In the genomic region with DNA sequence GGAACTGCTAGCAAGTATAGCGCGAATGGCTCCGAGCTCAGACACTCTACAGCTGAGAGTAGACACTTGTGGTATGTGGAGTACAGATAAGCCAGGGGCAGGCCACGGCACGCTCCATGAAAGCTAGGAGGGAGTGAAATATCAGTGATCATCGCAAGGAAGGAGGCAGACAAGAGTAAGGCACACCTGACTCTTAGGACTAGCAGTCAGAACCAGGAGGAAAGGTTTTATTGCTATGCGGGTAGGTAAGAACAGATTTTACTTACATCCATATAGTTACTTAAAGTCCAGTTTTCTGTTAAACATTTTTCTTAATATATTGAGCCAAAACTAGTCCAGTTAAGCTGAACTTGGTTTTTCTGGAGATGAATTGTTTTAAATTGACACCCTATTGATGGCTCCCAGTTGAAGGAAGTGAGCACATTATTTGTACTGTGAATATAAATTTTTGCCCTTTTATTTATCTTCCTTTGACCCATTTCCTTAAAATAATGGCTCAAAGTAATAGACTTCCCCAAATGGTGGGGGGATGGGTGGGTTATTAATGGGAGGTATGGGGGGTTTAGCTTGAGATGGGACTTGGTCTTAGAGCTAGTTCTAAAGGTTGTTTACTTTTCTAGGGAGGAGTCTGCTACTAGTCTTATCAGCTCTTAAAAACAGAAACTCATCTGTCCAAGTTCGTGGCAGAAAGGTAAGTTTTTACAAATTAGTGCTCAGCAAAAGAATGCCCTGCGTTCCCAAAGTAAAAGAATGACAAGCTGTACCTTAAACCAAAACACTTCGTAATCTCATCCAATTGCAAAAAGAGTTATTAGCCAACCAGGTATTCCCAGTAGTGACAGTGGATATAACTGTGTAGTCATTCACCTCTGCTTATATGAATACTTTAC, we compare ENCODE assay signal across 8 cellular contexts. TPM values are rescaled to one million over a fixed set of nuclear protein-coding genes. Genes with fewer than 3 reads are reported as not detected.
DNase-seq lines count a peak whose midpoint lies in the region; ATAC-seq and TF ChIP-seq lines count a peak whose summit lies in the region.

No MANE protein-coding gene starts in this region.

- no peak for TF ChIP-seq CTCF in IMR-90 (conservative IDR thresholded peaks at IDR 0.05; ENCODE audit: low read depth, low read length)
- no peak for TF ChIP-seq CTCF in colonic mucosa (IDR thresholded peaks at IDR 0.05)
- no peak for TF ChIP-seq CTCF in neural cell (IDR thresholded peaks at IDR 0.05; ENCODE audit: poor library complexity, severe bottlenecking)

- no peak overlapping the region for H3K4ac ChIP-seq in IMR-90 (ENCODE audit: low read depth, low read length)

- H3K9me3 ChIP-seq in IMR-90 (ENCODE audit: control insufficient read depth, insufficient read depth, low read length) (no peaks in the 10 kb centered on the region), colonic mucosa (no peaks in the 10 kb centered on the region), neural cell (ENCODE audit: low read length) (no peaks in the 10 kb centered on the region)

- H3K4me3 ChIP-seq in IMR-90 (ENCODE audit: insufficient read depth, low read depth, low read length) (no peak overlapping the region), colonic mucosa (no peak overlapping the region), neural cell (ENCODE audit: low read length) (peak overlapping the region; percentile 74)

- no peak for ATAC-seq in IMR-90 (ENCODE audit: low read depth)
- no peak for ATAC-seq in HG03460 (IDR thresholded peaks at IDR 0.05; ENCODE audit: unreplicated experiment)
- ATAC-seq in HG02588 (IDR thresholded peaks at IDR 0.05; ENCODE audit: unreplicated experiment) = no peak

- TF ChIP-seq POLR2A in GM10847 (IDR thresholded peaks at IDR 0.05; ENCODE audit: extremely low read depth, insufficient read length) (peak; percentile 17), IMR-90 (IDR thresholded peaks at IDR 0.05; ENCODE audit: low read depth, low read length) (peak; percentile 35; the same call in 1 of the 2 replicates)

- H4K91ac ChIP-seq in IMR-90 (ENCODE audit: insufficient read depth, low read depth, low read length) = no peak overlapping the region

- peaks cover 12 to 29% of the 10 kb centered on the region in 2 experiments for H3K79me1 ChIP-seq in IMR-90 (ENCODE audit: low read depth in 1 of 2, low read length in 2 of 2)

- H3K36me3 ChIP-seq in IMR-90 (ENCODE audit: control insufficient read depth, insufficient read depth, low read length) = peaks cover 42% of the 10 kb centered on the region
- H3K36me3 ChIP-seq in colonic mucosa = peaks cover 12% of the 10 kb centered on the region
- H3K36me3 ChIP-seq in neural cell (ENCODE audit: insufficient read depth, low read length) = peaks cover 18% of the 10 kb centered on the region

- no peaks in the 10 kb centered on the region for H3K9me1 ChIP-seq in IMR-90 (ENCODE audit: insufficient read depth, low read length)

- no peak overlapping the region for H3K27ac ChIP-seq in IMR-90 (ENCODE audit: insufficient read depth, low read length)
- H3K27ac ChIP-seq in colonic mucosa = peak overlapping the region; percentile 62
- H3K27ac ChIP-seq in neural cell (ENCODE audit: low read length) = no peak overlapping the region

- H3F3A ChIP-seq in neural cell (ENCODE audit: insufficient read depth, low read length, poor library complexity, severe bottlenecking) = no peaks in the 10 kb centered on the region

- no peak overlapping the region for H2BK15ac ChIP-seq in IMR-90 (ENCODE audit: low read depth, low read length)

- H2AFZ ChIP-seq in IMR-90 (replicated peaks; ENCODE audit: low read length, poor library complexity) = no peak overlapping the region
- H2AFZ ChIP-seq in neural cell (ENCODE audit: low read depth, low read length) = no peak overlapping the region

- no peak overlapping the region for H2BK120ac ChIP-seq in IMR-90 (ENCODE audit: low read depth, low read length)

- in situ Hi-C loops in IMR-90 (cut with MboI; ENCODE audit: low sequenced_read_pairs) = no loop called here

- H3K27me3 ChIP-seq in IMR-90 (ENCODE audit: control insufficient read depth, insufficient read depth, low read length) (no peaks in the 10 kb centered on the region), colonic mucosa (no peaks in the 10 kb centered on the region), neural cell (ENCODE audit: insufficient read depth, low read depth, low read length) (no peaks in the 10 kb centered on the region)

- intact Hi-C loops in IMR-90 (cut with micrococcal nuclease) (loop anchor here (5.0 kb wide), 1 partner anchor 34 kb away; no protein-coding TSS in a partner anchor), colonic mucosa (cut with DNase I) (no loop called here)

- H3K18ac ChIP-seq in IMR-90 (ENCODE audit: low read depth, low read length) = no peak overlapping the region

- no peak overlapping the region for H2BK5ac ChIP-seq in IMR-90 (ENCODE audit: low read depth, low read length, poor library complexity, severe bottlenecking)

- WGBS in IMR-90 (ENCODE audit: extremely low coverage in 2 of 2, insufficient read length in 1 of 2), 2 experiments = 69% methylated on average over 3 of the region's 10 CpGs; no CpG with 5 or more reads in 1 of the 2 experiments

- TF ChIP-seq RAD21 in IMR-90 (IDR thresholded peaks at IDR 0.05; ENCODE audit: low read length) (no peak), neural cell (conservative IDR thresholded peaks at IDR 0.05) (no peak)

- no peak overlapping the region for H4K8ac ChIP-seq in IMR-90 (ENCODE audit: low read depth in 2 of 2, low read length in 2 of 2)

- no peak overlapping the region for H2BK20ac ChIP-seq in IMR-90 (ENCODE audit: low read depth, low read length)

- H3K4me2 ChIP-seq in IMR-90 (ENCODE audit: low read depth, low read length) (no peak overlapping the region; the same call in 1 of the 2 replicates), neural cell (ENCODE audit: low read length) (no peak overlapping the region)

- H3K9ac ChIP-seq in IMR-90 (ENCODE audit: low read depth, low read length) (peak overlapping the region; percentile 55; the same call in 1 of the 2 replicates), colonic mucosa (ENCODE audit: low read depth in 2 of 2, low read length in 2 of 2) (peak overlapping the region in 1 of 2 donors; percentile 63), neural cell (ENCODE audit: low read length) (peak overlapping the region; percentile 29)

- H3K56ac ChIP-seq in IMR-90 (ENCODE audit: extremely low read depth, insufficient read depth, low read length) = no peak overlapping the region

- H3K9me2 ChIP-seq in neural cell (ENCODE audit: insufficient read depth, low read length) = no peaks in the 10 kb centered on the region

- no TSS peak for BruUV-seq in IMR-90 (replicated peaks; lab: Mats Ljungman, UMichigan)

- H3K14ac ChIP-seq in IMR-90 (replicated peaks; ENCODE audit: low read depth, low read length) = no peak overlapping the region

- no peak overlapping the region for H2AK9ac ChIP-seq in IMR-90 (replicated peaks; ENCODE audit: low read depth, low read length, poor library complexity)

- no peak overlapping the region for H4K5ac ChIP-seq in IMR-90 (ENCODE audit: low read depth, low read length)

- dilution Hi-C loops in IMR-90 (cut with HindIII; ENCODE audit: low sequenced_read_pairs, unreplicated experiment) = no loop called here

- peak overlapping the region; percentile 7; the same call in 1 of the 2 replicates for H3K23ac ChIP-seq in IMR-90 (ENCODE audit: low read depth, low read length)

- POLR2A ChIA-PET in IMR-90 (lab: Charles Lee; ENCODE audit: unreplicated experiment) = interaction anchor here (0.8 to 0.9 kb wide), 2 partner anchors 39 to 73 kb away, joined by 4 to 5 read pairs; a partner anchor contains a TSS

- no peaks in the 10 kb centered on the region for H3K4me1 ChIP-seq in IMR-90 (ENCODE audit: control insufficient read depth, insufficient read depth, low read length)
- H3K4me1 ChIP-seq in colonic mucosa = peaks cover 38% of the 10 kb centered on the region

- CTCF ChIA-PET in IMR-90 (lab: Yijun Ruan, JAX) = interaction anchor here (0.7 to 0.9 kb wide), 2 partner anchors 34 to 38 kb away, joined by 4 read pairs; a partner anchor contains a TSS

- DNase-seq in IMR-90 (no peak), colonic mucosa (no peak), NCI-H1417 (lab: John Stamatoyannopoulos, UW) (no peak), NCI-H146 (lab: John Stamatoyannopoulos, UW) (no peak)

- no peak overlapping the region for H2AK5ac ChIP-seq in IMR-90 (ENCODE audit: low read depth, low read length)

- H4K20me1 ChIP-seq in IMR-90 (ENCODE audit: insufficient read depth, low read length) = peaks cover 78% of the 10 kb centered on the region
- H4K20me1 ChIP-seq in neural cell (ENCODE audit: insufficient read depth) = peaks cover 27% of the 10 kb centered on the region

- peaks cover 31% of the 10 kb centered on the region for H3K79me2 ChIP-seq in neural cell (replicated peaks; ENCODE audit: insufficient read depth, low read length)

- no peak for TF ChIP-seq EP300 in neural cell (conservative IDR thresholded peaks at IDR 0.05; ENCODE audit: poor library complexity, severe bottlenecking)

TF ChIP-seq in neural cell, 6 proteins besides CTCF, POLR2A, EP300 and RAD21 (continues in another document):
- no peak for TF ChIP-seq POLR2AphosphoS5 (IDR thresholded peaks at IDR 0.05)

RNA-seq across cellular contexts. Expression of a gene that starts 5.8 kb away (rescaled TPM):
- total RNA-seq in IMR-90 (2012; rRNA removed) = 1,291 and 1,409 TPM in 2 replicates
- 631 and 747 TPM in 2 replicates for polyA plus RNA-seq in IMR-90 (2012; rRNA removed)
- polyA plus RNA-seq in IMR-90 (2012; cell fraction: cytosol; rRNA removed) = 536 and 830 TPM in 2 replicates
- 116 and 626 TPM in 2 replicates for polyA plus RNA-seq in IMR-90 (2012; cell fraction: nucleus; rRNA removed; ENCODE audit: low replicate concordance)
- 1,000 to 10,000 TPM in 1 of 2 donors, 100 to 1,000 TPM in 1; 716 to 1,090 TPM for total RNA-seq in colonic mucosa
- polyA plus RNA-seq in neural cell = 526 and 613 TPM in 2 replicates
- polyA minus RNA-seq in neural cell = 448 and 468 TPM in 2 replicates

RNA-seq across cellular contexts. Expression of a gene that starts 6.4 kb away (rescaled TPM):
- total RNA-seq in IMR-90 (2012; rRNA removed) (40.9 and 66.9 TPM in 2 replicates), colonic mucosa (10 to 100 TPM; 49.3 to 77.5 TPM)
- polyA plus RNA-seq in IMR-90 (2012; rRNA removed) (15.3 and 18.0 TPM in 2 replicates), neural cell (57.1 and 64.0 TPM in 2 replicates)
- polyA plus RNA-seq in IMR-90 (2012; cell fraction: cytosol; rRNA removed) = 3.8 and 5.5 TPM in 2 replicates
- polyA plus RNA-seq in IMR-90 (2012; cell fraction: nucleus; rRNA removed; ENCODE audit: low replicate concordance) = 2.4 and 10.2 TPM in 2 replicates
- polyA minus RNA-seq in neural cell = 270 and 337 TPM in 2 replicates

RNA-seq across cellular contexts. Expression of a gene that starts 14.5 kb away (rescaled TPM):
- 0.18 and 0.28 TPM in 2 replicates for total RNA-seq in IMR-90 (2012; rRNA removed)
- 0.17 and 0.32 TPM in 2 replicates for polyA plus RNA-seq in IMR-90 (2012; rRNA removed)
- polyA plus RNA-seq in IMR-90 (2012; cell fraction: cytosol; rRNA removed) = 0.39 and 0.62 TPM in 2 replicates
- 0.17 and 0.46 TPM in 2 replicates for polyA plus RNA-seq in IMR-90 (2012; cell fraction: nucleus; rRNA removed; ENCODE audit: low replicate concordance)
- under 1 TPM in 1 of 2 donors, not detected in 1; 0.30 TPM for total RNA-seq in colonic mucosa
- polyA plus RNA-seq in neural cell = not detected in 2 replicates
- polyA minus RNA-seq in neural cell = not detected in 2 replicates

RNA-seq across cellular contexts. Expression of a gene that starts 38.6 kb away (rescaled TPM):
- total RNA-seq in IMR-90 (2012; rRNA removed) (262 and 382 TPM in 2 replicates), colonic mucosa (100 to 1,000 TPM; 164 to 173 TPM)
- polyA plus RNA-seq in IMR-90 (2012; rRNA removed) (157 and 187 TPM in 2 replicates), neural cell (159 and 192 TPM in 2 replicates)
- 73.8 and 80.0 TPM in 2 replicates for polyA plus RNA-seq in IMR-90 (2012; cell fraction: cytosol; rRNA removed)
- 22.8 and 109 TPM in 2 replicates for polyA plus RNA-seq in IMR-90 (2012; cell fraction: nucleus; rRNA removed; ENCODE audit: low replicate concordance)
- 90.3 and 97.5 TPM in 2 replicates for polyA minus RNA-seq in neural cell
